8 cellular contexts compared by ENCODE assay signal in the genomic region with DNA sequence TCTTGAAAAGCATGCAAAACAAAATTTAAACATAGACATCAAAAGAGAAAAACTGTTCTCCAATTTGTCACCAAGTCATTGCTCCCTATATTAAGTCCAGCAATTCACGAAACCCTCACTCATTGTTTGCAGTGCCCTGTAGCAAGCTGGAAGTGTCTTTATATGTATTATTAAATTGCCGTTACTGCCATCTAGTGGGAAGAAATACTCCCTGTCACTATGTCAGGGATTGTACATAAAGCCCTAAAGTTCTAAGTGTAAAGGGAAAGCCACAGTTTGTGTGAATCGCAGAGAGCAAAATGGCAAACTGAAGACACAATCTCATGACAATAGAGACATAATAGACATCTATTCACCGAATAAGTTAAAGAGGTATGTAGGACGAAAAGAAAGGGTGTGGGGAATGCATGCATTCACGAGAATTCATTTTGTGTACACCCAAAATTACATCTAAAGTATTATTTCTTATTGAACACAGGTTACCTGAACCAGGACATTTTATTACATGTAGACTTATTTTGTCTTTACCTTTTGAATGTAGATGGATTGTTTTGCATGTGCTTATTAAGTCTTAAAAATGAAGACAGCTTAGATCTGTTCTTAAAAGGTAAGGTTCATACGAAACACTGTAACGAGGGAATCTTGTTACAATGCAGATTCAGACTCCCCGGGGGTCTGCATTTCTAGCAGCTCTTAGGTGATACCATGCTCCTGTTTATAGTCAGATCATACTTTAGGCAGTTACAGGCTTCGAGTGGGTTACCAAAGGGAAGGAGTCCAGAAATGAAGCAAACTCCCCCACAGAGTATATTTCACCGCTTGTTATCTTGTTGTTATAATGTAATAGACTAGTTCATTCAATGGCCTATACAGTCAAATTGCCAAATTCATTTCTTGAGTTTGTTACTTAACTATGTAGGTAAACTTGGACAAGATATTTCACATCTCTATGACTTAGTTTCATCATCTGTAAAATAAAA.
DNase-seq lines count a peak whose midpoint lies in the region; ATAC-seq and TF ChIP-seq lines count a peak whose summit lies in the region.

No MANE protein-coding gene starts in this region.

- TF ChIP-seq CTCF in brain (conservative IDR thresholded peaks at IDR 0.05) = peak; percentile 74 to 75

- peaks cover 37% of the 10 kb centered on the region for H3K36me3 Mint-ChIP-seq in brain
- no peaks in the 10 kb centered on the region for H3K36me3 Mint-ChIP-seq in activated CD4-positive, alpha-beta memory T cell treated with anti-CD3 and anti-CD28 coated beads, Interleukin-2, amount 10 ng/mL, durations not matched to agents 7 days and 5 days (ENCODE audit: low read depth)

- H3K4me3 Mint-ChIP-seq in brain = peak overlapping the region; percentile 55 to 81 (median 67)
- no peak overlapping the region for H3K4me3 Mint-ChIP-seq in stimulated activated naive CD8-positive, alpha-beta T cell treated with anti-CD3 and anti-CD28 coated beads, Interleukin-15, amount 100 ng/mL, for 72 hours
- no peak overlapping the region for H3K4me3 Mint-ChIP-seq in activated CD4-positive, alpha-beta memory T cell treated with anti-CD3 and anti-CD28 coated beads, Interleukin-2, amount 10 ng/mL, durations not matched to agents 7 days and 5 days

- CTCF ChIA-PET in activated CD4-positive, alpha-beta memory T cell treated with anti-CD3 and anti-CD28 coated beads, Interleukin-2, amount 10 ng/mL, durations not matched to agents 7 days and 5 days (lab: Charles Lee) = interaction anchor here (0.9 to 1.3 kb wide), 4 partner anchors 12 to 245 kb away, joined by 3 to 4 read pairs (median 4); no protein-coding TSS in a partner anchor

- no peaks in the 10 kb centered on the region for H3K27me3 Mint-ChIP-seq in brain
- peaks cover 7% of the 10 kb centered on the region for H3K27me3 Mint-ChIP-seq in stimulated activated naive CD8-positive, alpha-beta T cell treated with anti-CD3 and anti-CD28 coated beads, Interleukin-15, amount 100 ng/mL, for 72 hours
- H3K27me3 Mint-ChIP-seq in activated CD4-positive, alpha-beta memory T cell treated with anti-CD3 and anti-CD28 coated beads, Interleukin-2, amount 10 ng/mL, durations not matched to agents 7 days and 5 days = no peaks in the 10 kb centered on the region

- peaks cover 0 to 6% (median 2%) of the 10 kb centered on the region in 5 experiments for H3K9me3 Mint-ChIP-seq in brain
- H3K9me3 Mint-ChIP-seq in stimulated activated naive CD8-positive, alpha-beta T cell treated with anti-CD3 and anti-CD28 coated beads, Interleukin-15, amount 100 ng/mL, for 72 hours = no peaks in the 10 kb centered on the region
- no peaks in the 10 kb centered on the region for H3K9me3 Mint-ChIP-seq in activated CD4-positive, alpha-beta memory T cell treated with anti-CD3 and anti-CD28 coated beads, Interleukin-2, amount 10 ng/mL, durations not matched to agents 7 days and 5 days

- POLR2A ChIA-PET in activated CD4-positive, alpha-beta memory T cell treated with anti-CD3 and anti-CD28 coated beads, Interleukin-2, amount 10 ng/mL, durations not matched to agents 7 days and 5 days (lab: Charles Lee) = no interaction called here

- peak overlapping the region; percentile 58 to 91 (median 77) for H3K27ac Mint-ChIP-seq in brain
- no peak overlapping the region for H3K27ac Mint-ChIP-seq in stimulated activated naive CD8-positive, alpha-beta T cell treated with anti-CD3 and anti-CD28 coated beads, Interleukin-15, amount 100 ng/mL, for 72 hours
- H3K27ac Mint-ChIP-seq in activated CD4-positive, alpha-beta memory T cell treated with anti-CD3 and anti-CD28 coated beads, Interleukin-2, amount 10 ng/mL, durations not matched to agents 7 days and 5 days = no peak overlapping the region

- peak; percentile 94 for ATAC-seq in GM19395 (IDR thresholded peaks at IDR 0.05; ENCODE audit: unreplicated experiment)
- peak; percentile 75 for ATAC-seq in HG03460 (IDR thresholded peaks at IDR 0.05; ENCODE audit: unreplicated experiment)
- ATAC-seq in stimulated activated naive CD8-positive, alpha-beta T cell treated with anti-CD3 and anti-CD28 coated beads, Interleukin-15, amount 100 ng/mL, for 72 hours = peak; percentile 87

- DNase-seq in DMS53 (lab: John Stamatoyannopoulos, UW) (peak; percentile 84), NCI-H524 (lab: John Stamatoyannopoulos, UW) (peak; percentile 43 to 87), inferior parietal cortex (ENCODE audit: extremely low spot score) (peak; percentile 94)
- DNase-seq in stimulated activated naive CD8-positive, alpha-beta T cell treated with anti-CD3 and anti-CD28 coated beads, Interleukin-15, amount 100 ng/mL, for 72 hours = peak in 1 of 2 donors; percentile 4
- DNase-seq in activated CD4-positive, alpha-beta memory T cell treated with anti-CD3 and anti-CD28 coated beads, Interleukin-2, amount 10 ng/mL, durations not matched to agents 7 days and 5 days = no peak

- H3K4me1 Mint-ChIP-seq in brain = peaks cover 42% of the 10 kb centered on the region
- H3K4me1 Mint-ChIP-seq in stimulated activated naive CD8-positive, alpha-beta T cell treated with anti-CD3 and anti-CD28 coated beads, Interleukin-15, amount 100 ng/mL, for 72 hours = no peaks in the 10 kb centered on the region
- no peaks in the 10 kb centered on the region for H3K4me1 Mint-ChIP-seq in activated CD4-positive, alpha-beta memory T cell treated with anti-CD3 and anti-CD28 coated beads, Interleukin-2, amount 10 ng/mL, durations not matched to agents 7 days and 5 days

Comparison
In these comparisons a context has a peak if more than half of its experiments do, and no peak if none do; other contexts are left out.
1. H3K27ac Mint-ChIP-seq: peak in brain (5 of 5); none in stimulated activated naive CD8-positive, alpha-beta T cell treated with anti-CD3 and anti-CD28 coated beads, Interleukin-15, amount 100 ng/mL, for 72 hours (0 of 2) and activated CD4-positive, alpha-beta memory T cell treated with anti-CD3 and anti-CD28 coated beads, Interleukin-2, amount 10 ng/mL, durations not matched to agents 7 days and 5 days (single experiment).
2. H3K4me3 Mint-ChIP-seq: peak in brain (5 of 5); none in stimulated activated naive CD8-positive, alpha-beta T cell treated with anti-CD3 and anti-CD28 coated beads, Interleukin-15, amount 100 ng/mL, for 72 hours (0 of 2) and activated CD4-positive, alpha-beta memory T cell treated with anti-CD3 and anti-CD28 coated beads, Interleukin-2, amount 10 ng/mL, durations not matched to agents 7 days and 5 days (single experiment).
3. Peak in every context shown above with its lines, with median percentiles within 50 percentile points of each other: ATAC-seq.